18 cellular contexts compared by ENCODE assay signal in the genomic region with DNA sequence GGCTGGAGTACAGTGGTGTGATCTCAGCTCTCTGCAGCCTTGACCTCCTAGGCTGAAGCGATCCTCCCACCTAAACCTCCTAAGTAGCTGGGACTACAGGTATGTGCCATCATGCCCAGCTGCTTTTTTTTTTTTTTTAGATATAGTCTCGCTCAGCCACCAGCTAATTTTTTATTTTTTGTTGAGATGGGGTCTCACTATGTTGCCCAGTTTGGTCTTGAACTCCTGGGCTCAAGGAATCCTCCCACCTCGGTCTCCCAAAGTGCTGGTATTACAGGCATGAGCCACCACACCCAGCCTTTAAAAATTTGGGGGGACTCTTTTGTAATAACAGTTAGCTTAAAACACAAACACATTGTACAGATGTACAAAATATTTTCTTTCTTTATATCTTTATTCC.
"Had no signal": no experiment of that assay in that cellular context is flagged by ENCODE, and none has a peak within 500 bp of the region (broad histone marks: within the 10 kb centered on the region; RNA-seq: fewer than 3 reads in every experiment).

No MANE protein-coding gene starts in this region.

- H3K9me2 ChIP-seq: SK-N-SH had no signal

- H3K27ac ChIP-seq: RWPE1 had no signal

- H3K4me2 ChIP-seq: SK-N-SH had no signal

- H3K27me3 ChIP-seq: MG63 had no signal

- DNase-seq: Karpas-422, KG1, MG63, NCI-H1092 treated with DMSO at 0.1 percent for 48 hours, NCI-H1436, NCI-H187, NCI-H2029, NCI-H2081 treated with DMSO at 0.1 percent for 48 hours, NCI-H2171, NCI-H226, NCI-H446, NCI-H510A, NCI-H524 treated with DMSO at 0.1 percent for 48 hours, NCI-H69, NCI-H774, SHP77, SK-N-SH had no signal

- H3K9me3 ChIP-seq: MG63, SK-N-SH had no signal

- H3K36me3 ChIP-seq: MG63 had no signal

- H3K4me3 ChIP-seq: MG63 had no signal

- H3K9ac ChIP-seq: SK-N-SH had no signal
